Comparison of ENCODE assay signal across 1 cellular context in genomic region chr2:8500124-8501054, GRCh38.
TF ChIP-seq lines count a peak whose summit lies in the region.

No MANE protein-coding gene starts in this region.

TF ChIP-seq in HepG2, 621 proteins besides CTCF, POLR2A, EP300 and RAD21 (continued from another document and continues in another):
- no peak for TF ChIP-seq ZBTB4 (CRISPR knock-in tag; IDR thresholded peaks at IDR 0.05; ENCODE audit: borderline replicate concordance)
- no peak for TF ChIP-seq SP140L (CRISPR knock-in tag; IDR thresholded peaks at IDR 0.05; ENCODE audit: borderline replicate concordance)
- no peak for TF ChIP-seq MED8 (CRISPR knock-in tag; IDR thresholded peaks at IDR 0.05; ENCODE audit: insufficient replicate concordance)
- TF ChIP-seq ZNF414 (CRISPR knock-in tag; IDR thresholded peaks at IDR 0.05): no peak
- no peak for TF ChIP-seq DMAP1 (CRISPR knock-in tag; IDR thresholded peaks at IDR 0.05)
- TF ChIP-seq PHF21A (CRISPR knock-in tag; IDR thresholded peaks at IDR 0.05): no peak
- no peak for TF ChIP-seq TERF1 (CRISPR knock-in tag; IDR thresholded peaks at IDR 0.05)
- TF ChIP-seq FOXO4 (CRISPR knock-in tag; conservative IDR thresholded peaks at IDR 0.05): no peak
- no peak for TF ChIP-seq BCL3 (CRISPR knock-in tag; IDR thresholded peaks at IDR 0.05)
- TF ChIP-seq ELF4 (CRISPR knock-in tag; IDR thresholded peaks at IDR 0.05; ENCODE audit: borderline replicate concordance): no peak
- 0 out of 2 replicates have a peak, but pooled peaks have one; percentile 25 for TF ChIP-seq KAT8 (CRISPR knock-in tag; IDR thresholded peaks at IDR 0.05)
- no peak for TF ChIP-seq HDAC6 (IDR thresholded peaks at IDR 0.05; ENCODE audit: low read depth, low read length)
- no peak for TF ChIP-seq TBX3 (IDR thresholded peaks at IDR 0.05; ENCODE audit: borderline replicate concordance)
- no peak for TF ChIP-seq ZNF746 (CRISPR knock-in tag; IDR thresholded peaks at IDR 0.05)
- TF ChIP-seq NFKB2 (CRISPR knock-in tag; IDR thresholded peaks at IDR 0.05; ENCODE audit: borderline replicate concordance): no peak
- no peak for TF ChIP-seq NFAT5 (CRISPR knock-in tag; IDR thresholded peaks at IDR 0.05)
- TF ChIP-seq ZNF576 (CRISPR knock-in tag; IDR thresholded peaks at IDR 0.05): no peak
- TF ChIP-seq NFIB (CRISPR knock-in tag; IDR thresholded peaks at IDR 0.05; ENCODE audit: borderline replicate concordance): no peak
- TF ChIP-seq HOXD1 (CRISPR knock-in tag; IDR thresholded peaks at IDR 0.05): no peak
- no peak for TF ChIP-seq MBD4 (IDR thresholded peaks at IDR 0.05; ENCODE audit: borderline replicate concordance, low read length)
- no peak for TF ChIP-seq TAF15 (IDR thresholded peaks at IDR 0.05; ENCODE audit: low read depth, low read length, poor library complexity, severe bottlenecking)
- TF ChIP-seq ZNF513 (CRISPR knock-in tag; conservative IDR thresholded peaks at IDR 0.05): no peak
- no peak for TF ChIP-seq ATF7-NPFF (CRISPR knock-in tag; IDR thresholded peaks at IDR 0.05; ENCODE audit: low read depth)
- TF ChIP-seq CHD2 (IDR thresholded peaks at IDR 0.05; ENCODE audit: low read depth, low read length): no peak
- TF ChIP-seq PHF5A (CRISPR knock-in tag; IDR thresholded peaks at IDR 0.05; ENCODE audit: low read depth, unreplicated experiment): no peak
- TF ChIP-seq ZNF629 (CRISPR knock-in tag; conservative IDR thresholded peaks at IDR 0.05): no peak
- TF ChIP-seq HIC2 (CRISPR knock-in tag; IDR thresholded peaks at IDR 0.05; ENCODE audit: low read depth): no peak
- no peak for TF ChIP-seq SMAD9 (CRISPR knock-in tag; IDR thresholded peaks at IDR 0.05)
- TF ChIP-seq GATAD1 (CRISPR knock-in tag; IDR thresholded peaks at IDR 0.05): no peak
- no peak for TF ChIP-seq ZNF12 (CRISPR knock-in tag; IDR thresholded peaks at IDR 0.05)
- no peak for TF ChIP-seq PRDM15 (CRISPR knock-in tag; IDR thresholded peaks at IDR 0.05)
- no peak for TF ChIP-seq DNMT1 (CRISPR knock-in tag; IDR thresholded peaks at IDR 0.05)
- TF ChIP-seq CCAR2 (optimal IDR thresholded peaks at IDR 0.05; ENCODE audit: low read depth, low read length): no peak
- TF ChIP-seq ZNF644 (CRISPR knock-in tag; IDR thresholded peaks at IDR 0.05; ENCODE audit: low read depth): no peak
- TF ChIP-seq MIER2 (CRISPR knock-in tag; IDR thresholded peaks at IDR 0.05): 0 out of 2 replicates have a peak, but pooled peaks have one; percentile 20
- no peak for TF ChIP-seq ZNF124 (CRISPR knock-in tag; IDR thresholded peaks at IDR 0.05)
- TF ChIP-seq KLF12 (CRISPR knock-in tag; IDR thresholded peaks at IDR 0.05; ENCODE audit: borderline replicate concordance): no peak
- 0 out of 2 replicates have a peak, but pooled peaks have one; percentile 39 for TF ChIP-seq MLX (CRISPR knock-in tag; IDR thresholded peaks at IDR 0.05)
- no peak for TF ChIP-seq RBAK (CRISPR knock-in tag; IDR thresholded peaks at IDR 0.05)
- TF ChIP-seq KLF13 (CRISPR knock-in tag; IDR thresholded peaks at IDR 0.05): no peak
- TF ChIP-seq PHF8 (CRISPR knock-in tag; IDR thresholded peaks at IDR 0.05): no peak
